2 cellular contexts compared by ENCODE assay signal in genomic region chr12:94405378-94406116, GRCh38.
TF ChIP-seq lines count a peak whose summit lies in the region.

No MANE protein-coding gene starts in this region.

TF ChIP-seq in SK-N-SH treated with all-trans-retinoic acid at 6 μM for 48 hours, 23 proteins besides CTCF, POLR2A, EP300 and RAD21 (continued from another document):
- no peak for TF ChIP-seq CREB5 (CRISPR knock-in tag; IDR thresholded peaks at IDR 0.05; ENCODE audit: low read depth)
- no peak for TF ChIP-seq TOX (CRISPR knock-in tag; IDR thresholded peaks at IDR 0.05; ENCODE audit: borderline replicate concordance)
- no peak for TF ChIP-seq ZFP3 (CRISPR knock-in tag; IDR thresholded peaks at IDR 0.05)
- no peak for TF ChIP-seq ESRRG (CRISPR knock-in tag; IDR thresholded peaks at IDR 0.05)
- TF ChIP-seq PATZ1 (CRISPR knock-in tag; IDR thresholded peaks at IDR 0.05; ENCODE audit: borderline replicate concordance): no peak
- no peak for TF ChIP-seq ZNF565 (CRISPR knock-in tag; conservative IDR thresholded peaks at IDR 0.05; ENCODE audit: low read depth)
- no peak for TF ChIP-seq ZC3H10 (CRISPR knock-in tag; IDR thresholded peaks at IDR 0.05)
- TF ChIP-seq ZFP30 (CRISPR knock-in tag; IDR thresholded peaks at IDR 0.05): no peak
- no peak for TF ChIP-seq PPARA (CRISPR knock-in tag; IDR thresholded peaks at IDR 0.05; ENCODE audit: borderline replicate concordance)
TF ChIP-seq in SK-N-SH treated with all-trans-retinoic acid at 6 μM for 48 hours: peak in this region for 0.

TF ChIP-seq in SK-N-SH, 30 proteins besides CTCF, POLR2A, EP300 and RAD21 (continued from another document):
- TF ChIP-seq USF1 (IDR thresholded peaks at IDR 0.05; ENCODE audit: borderline replicate concordance, low read depth) (no peak), PBX3 (IDR thresholded peaks at IDR 0.05) (no peak), TEAD4 (IDR thresholded peaks at IDR 0.05; ENCODE audit: borderline replicate concordance, insufficient read depth) (no peak)
TF ChIP-seq in SK-N-SH: peak in this region for 0.
